Comparison of ENCODE assay signal across 15 cellular contexts in the genomic region with DNA sequence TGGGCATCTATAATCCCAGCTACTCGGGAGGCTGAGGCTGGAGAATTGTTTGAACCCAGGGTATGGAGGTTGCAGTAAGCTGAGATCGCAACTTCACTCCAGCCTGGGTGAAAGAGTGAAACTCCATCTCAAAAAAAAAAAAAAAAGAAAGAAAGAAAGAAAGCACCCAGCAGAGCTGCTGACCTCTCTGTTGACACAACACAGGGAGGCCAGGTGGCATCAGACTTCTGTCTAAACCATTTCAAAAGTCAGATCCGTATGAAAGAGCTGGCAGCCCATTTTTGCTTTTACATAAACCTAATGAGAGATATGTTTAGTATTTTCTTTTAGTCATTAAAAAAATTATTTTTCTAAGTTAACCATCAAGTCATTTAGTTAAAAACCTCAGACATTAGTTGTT.
A peak's percentile ranks its signal among the peaks of the same experiment; 100 is the strongest.
DNase-seq lines count a peak whose midpoint lies in the region; ATAC-seq, FAIRE-seq and TF ChIP-seq lines count a peak whose summit lies in the region.
"Had no signal": no experiment of that assay in that cellular context is flagged by ENCODE, and none has a peak within 500 bp of the region (broad histone marks: within the 10 kb centered on the region; RNA-seq: fewer than 3 reads in every experiment).

No MANE protein-coding gene starts in this region.

- H4K20me1 ChIP-seq in HepG2 (ENCODE audit: insufficient read depth, low read length): no peaks in the 10 kb centered on the region
- H4K20me1 ChIP-seq: BLaER1 treated with 17β-estradiol and CSF1 and Interleukin-3, amounts not matched to agents 10 nM and 100 nM had no signal

- H3K4me2 ChIP-seq in HepG2 (ENCODE audit: low read depth, low read length): no peak overlapping the region
- H3K4me2 ChIP-seq in trophoblast cell (ENCODE audit: low read length): no peak overlapping the region
- H3K4me2 ChIP-seq: BLaER1 treated with 17β-estradiol and CSF1 and Interleukin-3, amounts not matched to agents 10 nM and 100 nM; GM23338 had no signal

- H3K27me3 ChIP-seq in liver (ENCODE audit: control insufficient read depth in 4 of 4, insufficient read depth in 4 of 4, low read length in 3 of 4): no peaks in the 10 kb centered on the region
- H3K27me3 ChIP-seq in HepG2 (ENCODE audit: control insufficient read depth in 1 of 2, insufficient read depth in 2 of 2, low read length in 2 of 2): no peaks in the 10 kb centered on the region
- no peaks in the 10 kb centered on the region for H3K27me3 ChIP-seq in trophoblast cell (ENCODE audit: insufficient read depth, low read length)
- H3K27me3 ChIP-seq: BLaER1 treated with 17β-estradiol and CSF1 and Interleukin-3, amounts not matched to agents 10 nM and 100 nM had no signal

- no peak overlapping the region for H3K4ac ChIP-seq in trophoblast cell (ENCODE audit: low read depth, low read length)

- H3K4me1 ChIP-seq in liver (ENCODE audit: control insufficient read depth in 4 of 4, insufficient read depth in 4 of 4, low read length in 3 of 4): peaks cover 0 to 4% (median 2%) of the 10 kb centered on the region in 4 donors
- H3K4me1 ChIP-seq in HepG2 (ENCODE audit: insufficient read depth, low read length): peaks cover 10% of the 10 kb centered on the region
- no peaks in the 10 kb centered on the region for H3K4me1 ChIP-seq in trophoblast cell (ENCODE audit: control insufficient read depth in 1 of 2, insufficient read depth in 2 of 2, low read length in 2 of 2)
- H3K4me1 ChIP-seq: BLaER1 treated with 17β-estradiol and CSF1 and Interleukin-3, amounts not matched to agents 10 nM and 100 nM had no signal

- no peak overlapping the region for H3K27ac ChIP-seq in liver (ENCODE audit: low read depth in 1 of 2, low read length in 2 of 2)
- H3K27ac ChIP-seq in HepG2 (ENCODE audit: extremely low read length, insufficient read depth, low read length): no peak overlapping the region
- H3K27ac ChIP-seq in trophoblast cell (ENCODE audit: low read depth, low read length): no peak overlapping the region
- H3K27ac ChIP-seq: BLaER1 treated with 17β-estradiol and CSF1 and Interleukin-3, amounts not matched to agents 10 nM and 100 nM had no signal

- no peak for TF ChIP-seq POLR2A in HepG2 (IDR thresholded peaks at IDR 0.05; ENCODE audit: insufficient read depth in 1 of 2, low read depth in 2 of 2, low read length in 2 of 2)

- no peak overlapping the region for H4K8ac ChIP-seq in trophoblast cell (ENCODE audit: low read depth, low read length)

- WGBS in liver: 65% methylated on average over 3 of the region's 3 CpGs
- 71% methylated on average over 3 of the region's 3 CpGs for WGBS in HepG2 (ENCODE audit: low lambda C conversion rate)
- WGBS in trophoblast cell (ENCODE audit: extremely low coverage, insufficient coverage, insufficient read length): no CpG with 5 or more reads among the region's 3 CpGs

- H4K91ac ChIP-seq in trophoblast cell (ENCODE audit: low read depth, low read length): peak overlapping the region; percentile 1

- H3K23ac ChIP-seq in trophoblast cell (ENCODE audit: low read length): no peak overlapping the region

- no peak for FAIRE-seq in HepG2 (lab: Jason Lieb, UNC)

- no peaks in the 10 kb centered on the region for H3K79me1 ChIP-seq in trophoblast cell (ENCODE audit: low read length)

- no peak overlapping the region for H3K14ac ChIP-seq in trophoblast cell (ENCODE audit: low read length)

- POLR2A ChIA-PET in HepG2 (lab: Yijun Ruan, JAX): no interaction called here

- no peak overlapping the region for H4K12ac ChIP-seq in trophoblast cell (ENCODE audit: low read depth, low read length)

- CTCF ChIA-PET in HepG2 (lab: Yijun Ruan, JAX; ENCODE audit: low intra/inter-chr PET ratio, low total read pairs): no interaction called here

- peaks cover 0 to 2% (median 0%) of the 10 kb centered on the region in 4 donors for H3K36me3 ChIP-seq in liver (ENCODE audit: control insufficient read depth in 4 of 4, insufficient read depth in 3 of 4, low read depth in 1 of 4, low read length in 3 of 4)
- H3K36me3 ChIP-seq in HepG2 (replicated peaks in 1 of 2; ENCODE audit: control insufficient read depth in 1 of 2, insufficient read depth in 2 of 2, low read length in 2 of 2): peaks cover 1 to 6% of the 10 kb centered on the region in 2 experiments; a peak in 2 of 5 replicates
- no peaks in the 10 kb centered on the region for H3K36me3 ChIP-seq in trophoblast cell (ENCODE audit: control insufficient read depth in 1 of 2, insufficient read depth in 2 of 2, low read length in 2 of 2)

- ATAC-seq in HepG2: no peak
- no peak for ATAC-seq in GM18907 (IDR thresholded peaks at IDR 0.05; ENCODE audit: unreplicated experiment)
- ATAC-seq: GM23338 had no signal

- no peak overlapping the region for H2BK12ac ChIP-seq in trophoblast cell (ENCODE audit: low read length)

- TF ChIP-seq CTCF in liver (IDR thresholded peaks at IDR 0.05; ENCODE audit: low read depth, low read length, missing input control) (no peak), HepG2 (CRISPR knock-in tag; IDR thresholded peaks at IDR 0.05) (no peak)

- H3K79me2 ChIP-seq in HepG2 (ENCODE audit: insufficient read depth, low read length) (no peaks in the 10 kb centered on the region), trophoblast cell (ENCODE audit: control insufficient read depth, insufficient read depth, low read length, poor library complexity) (no peaks in the 10 kb centered on the region)

- H3K9me3 ChIP-seq in liver (ENCODE audit: control insufficient read depth in 4 of 4, low read length in 3 of 4) (no peaks in the 10 kb centered on the region), HepG2 (ENCODE audit: low read length) (peaks cover 4% of the 10 kb centered on the region; the same call in 1 of the 2 replicates), trophoblast cell (ENCODE audit: insufficient read depth, low read depth, low read length) (no peaks in the 10 kb centered on the region)

- H2AK5ac ChIP-seq in trophoblast cell (ENCODE audit: low read length): no peak overlapping the region

- H2AFZ ChIP-seq in HepG2 (ENCODE audit: low read length) (no peak overlapping the region), trophoblast cell (ENCODE audit: insufficient read depth, low read length, poor library complexity) (no peak overlapping the region)
- H2AFZ ChIP-seq: GM23338 had no signal

- no TSS peak for BruUV-seq in HepG2 (replicated peaks; lab: Mats Ljungman, UMichigan)

- no peak overlapping the region for H3K9ac ChIP-seq in liver (ENCODE audit: low read depth in 1 of 2, low read length in 2 of 2)
- no peak overlapping the region for H3K9ac ChIP-seq in HepG2 (ENCODE audit: insufficient read depth, low read depth, low read length)
- no peak overlapping the region for H3K9ac ChIP-seq in trophoblast cell (ENCODE audit: low read length)
- H3K9ac ChIP-seq: BLaER1 treated with 17β-estradiol and CSF1 and Interleukin-3, amounts not matched to agents 10 nM and 100 nM had no signal

- no peak overlapping the region for H2BK5ac ChIP-seq in trophoblast cell (ENCODE audit: low read depth, low read length, poor library complexity)

- H3K18ac ChIP-seq in trophoblast cell (ENCODE audit: low read length): no peak overlapping the region

- TF ChIP-seq RAD21 in liver (IDR thresholded peaks at IDR 0.05): no peak
- no peak for TF ChIP-seq RAD21 in HepG2 (CRISPR knock-in tag; IDR thresholded peaks at IDR 0.05)

- no peak overlapping the region for H2BK120ac ChIP-seq in trophoblast cell (ENCODE audit: insufficient read depth, low read length, poor library complexity)

- H3K4me3 ChIP-seq in liver (ENCODE audit: low read depth in 1 of 3, low read length in 3 of 3): no peak overlapping the region
- no peak overlapping the region for H3K4me3 ChIP-seq in HepG2 (replicated peaks in 1 of 3; ENCODE audit: insufficient read depth in 1 of 3, low read depth in 2 of 3, low read length in 3 of 3)
- H3K4me3 ChIP-seq in trophoblast cell (ENCODE audit: low read depth, low read length): no peak overlapping the region
- H3K4me3 ChIP-seq: BLaER1 treated with 17β-estradiol and CSF1 and Interleukin-3, amounts not matched to agents 10 nM and 100 nM; GM23338 had no signal

- in situ Hi-C loops in HepG2 (cut with HindIII; ENCODE audit: extremely low pct_ligation_motif_present, low pct_unique_long_range_greater_than_20kb): no loop called here

- no peak for DNase-seq in HepG2 (ENCODE audit: low spot score)
- peak; percentile 17 for DNase-seq in ELF-1 (ENCODE audit: low read depth, low spot score)
- DNase-seq in NCI-H69 (lab: John Stamatoyannopoulos, UW): peak; percentile 55
- DNase-seq in trophoblast cell: no peak
- DNase-seq in SW 1271 (lab: John Stamatoyannopoulos, UW): no peak
- DNase-seq in posterior vena cava (ENCODE audit: low spot score): no peak
- DNase-seq: ACHN; CD4-positive, CD25-positive, alpha-beta regulatory T cell; DND-41; GF-D8; H7 had no signal

- intact Hi-C loops in HepG2 (cut with micrococcal nuclease; ENCODE audit: unreplicated experiment): no loop called here
- intact Hi-C loops in posterior vena cava (cut with DNase I): no loop called here

- TF ChIP-seq EP300 in HepG2 (IDR thresholded peaks at IDR 0.05; ENCODE audit: low read depth in 2 of 2, low read length in 2 of 2) (no peak), HepG2 (CRISPR knock-in tag; IDR thresholded peaks at IDR 0.05; ENCODE audit: borderline replicate concordance) (no peak)

TF ChIP-seq in liver, 16 proteins besides CTCF, POLR2A, EP300 and RAD21 (continues in another document):
- TF ChIP-seq JUND (IDR thresholded peaks at IDR 0.05): no peak
- TF ChIP-seq HNF4A (conservative IDR thresholded peaks at IDR 0.05): no peak
- peak; percentile 64 for TF ChIP-seq FOXA2 (IDR thresholded peaks at IDR 0.05)
- no peak for TF ChIP-seq YY1 (IDR thresholded peaks at IDR 0.05)
- TF ChIP-seq GABPA (IDR thresholded peaks at IDR 0.05 in 1 of 2, conservative IDR thresholded peaks at IDR 0.05 in 1 of 2): no peak
- TF ChIP-seq FOXA1 (IDR thresholded peaks at IDR 0.05): no peak
- no peak for TF ChIP-seq HNF4G (IDR thresholded peaks at IDR 0.05)
- TF ChIP-seq SP1 (IDR thresholded peaks at IDR 0.05): no peak
- TF ChIP-seq RXRA (IDR thresholded peaks at IDR 0.05): peak in 1 of 2 donors; percentile 6
- no peak for TF ChIP-seq EGR1 (IDR thresholded peaks at IDR 0.05; ENCODE audit: low read depth in 2 of 2)
- TF ChIP-seq NR2F2 (IDR thresholded peaks at IDR 0.05): peak; percentile 21

TF ChIP-seq in HepG2, 621 proteins besides CTCF, POLR2A, EP300 and RAD21 (continues in another document):
- no peak for TF ChIP-seq NR2C2 (CRISPR knock-in tag; IDR thresholded peaks at IDR 0.05; ENCODE audit: borderline replicate concordance)
- TF ChIP-seq KDM6A (CRISPR knock-in tag; IDR thresholded peaks at IDR 0.05; ENCODE audit: low read depth): no peak
- TF ChIP-seq ISX (CRISPR knock-in tag; conservative IDR thresholded peaks at IDR 0.05): no peak
- TF ChIP-seq IRX3 (CRISPR knock-in tag; IDR thresholded peaks at IDR 0.05; ENCODE audit: borderline replicate concordance, low read depth): no peak
- TF ChIP-seq ZBTB1 (CRISPR knock-in tag; IDR thresholded peaks at IDR 0.05; ENCODE audit: borderline replicate concordance): no peak
- no peak for TF ChIP-seq HMG20A (CRISPR knock-in tag; IDR thresholded peaks at IDR 0.05; ENCODE audit: borderline replicate concordance)
- no peak for TF ChIP-seq TAF1 (CRISPR knock-in tag; IDR thresholded peaks at IDR 0.05)

Comparison
In these comparisons a context has a peak if more than half of its experiments do, and no peak if none do; other contexts are left out.
1. DNase-seq: peak in ELF-1 (single experiment) and NCI-H69 (single experiment); none in HepG2 (single experiment), trophoblast cell (0 of 2), SW 1271 (0 of 2) and posterior vena cava (single experiment).